32 cellular contexts compared by ENCODE assay signal in the genomic region with DNA sequence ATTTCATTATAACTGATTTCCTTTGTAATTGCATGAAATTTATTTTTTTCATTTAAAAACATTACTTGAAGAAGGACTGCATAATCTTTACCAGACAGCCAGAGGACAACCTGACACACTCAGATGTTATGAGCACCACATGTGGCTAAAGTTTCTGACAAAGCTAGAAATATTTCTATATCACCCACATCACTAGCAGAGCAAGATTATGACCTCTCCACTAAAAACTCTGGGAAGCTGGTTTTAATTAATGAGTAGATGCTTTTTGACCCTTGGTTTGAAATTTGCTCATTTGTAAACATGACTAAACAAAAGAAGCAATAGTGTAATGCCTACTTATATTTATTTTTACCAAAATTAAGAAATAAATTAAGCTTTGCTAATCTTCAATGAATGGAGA.
"Had no signal": no experiment of that assay in that cellular context is flagged by ENCODE, and none has a peak within 500 bp of the region (broad histone marks: within the 10 kb centered on the region; RNA-seq: fewer than 3 reads in every experiment).

No MANE protein-coding gene starts in this region.

- ATAC-seq: activated CD4-positive, CD25-positive, alpha-beta regulatory T cell treated with anti-CD3 and anti-CD28 coated beads, Interleukin-2, amount 50 U/mL, for 24 hours; activated naive CD8-positive, alpha-beta T cell treated with anti-CD3 and anti-CD28 coated beads, Interleukin-2, amount 50 U/mL, for 24 hours; effector memory CD8-positive, alpha-beta T cell; gastrocnemius medialis; left cardiac atrium; left ventricle myocardium superior; mucosa of descending colon; right lobe of liver; stimulated activated effector memory CD8-positive, alpha-beta T cell treated with anti-CD3 and anti-CD28 coated beads, Interleukin-12 subunit alpha, Interleukin-12 subunit beta, amount 100 ng/mL, for 72 hours; T-helper 17 cell had no signal

- H3K4me3 ChIP-seq: cardiac muscle cell, coronary artery, gastrocnemius medialis, mucosa of descending colon, ovary, right lobe of liver, thoracic aorta, uterus had no signal

- H3K9me3 Mint-ChIP-seq: nephron had no signal

- H3K27me3 Mint-ChIP-seq: activated naive CD8-positive, alpha-beta T cell treated with anti-CD3 and anti-CD28 coated beads, Interleukin-2, amount 50 U/mL, for 24 hours; brain; effector memory CD8-positive, alpha-beta T cell; progenitor cell of endocrine pancreas; stimulated activated naive CD8-positive, alpha-beta T cell treated with anti-CD3 and anti-CD28 coated beads, Interleukin-15, Interleukin-2, amounts not matched to agents 100 ng/mL and 50 ng/mL, for 24 hours; T-helper 17 cell had no signal

- DNase-seq: activated CD4-positive, alpha-beta T cell treated with anti-CD3 and anti-CD28 coated beads for 48 hours; activated CD4-positive, alpha-beta T cell treated with anti-CD3 and anti-CD28 coated beads, Interleukin-2, amount 50 U/mL, for 48 hours; activated CD8-positive, alpha-beta memory T cell treated with anti-CD3 and anti-CD28 coated beads for 24 hours; activated effector memory CD4-positive, alpha-beta T cell treated with anti-CD3 and anti-CD28 coated beads, Interleukin-2, amount 50 U/mL, for 16 hours; activated naive CD4-positive, alpha-beta T cell treated with anti-CD3 and anti-CD28 coated beads, Interleukin-2, amount 50 U/mL, for 16 hours; activated naive CD8-positive, alpha-beta T cell treated with anti-CD3 and anti-CD28 coated beads, Interleukin-2, amount 50 U/mL, for 24 hours; anterior cingulate cortex; cerebellar nuclear complex; effector memory CD8-positive, alpha-beta T cell; gastrocnemius medialis; hippocampal formation; left cardiac atrium; left ventricle myocardium superior; mucosa of descending colon; ovary; right lobe of liver; stimulated activated CD4-positive, alpha-beta T cell treated with anti-CD3 and anti-CD28 coated beads, Interleukin-4, amount 100 ng/mL, for 1 hour; SW 1271; T-helper 17 cell; T1000; trophoblast cell; uterus; WERI-Rb-1 had no signal

- H3K4me1 Mint-ChIP-seq: activated naive CD8-positive, alpha-beta T cell treated with anti-CD3 and anti-CD28 coated beads, Interleukin-2, amount 50 U/mL, for 24 hours; nephron; stimulated activated effector memory CD8-positive, alpha-beta T cell treated with anti-CD3 and anti-CD28 coated beads, Interleukin-12 subunit alpha, Interleukin-12 subunit beta, amount 100 ng/mL, for 72 hours; T-helper 17 cell had no signal

- H3K4me3 Mint-ChIP-seq: activated naive CD8-positive, alpha-beta T cell treated with anti-CD3 and anti-CD28 coated beads, Interleukin-2, amount 50 U/mL, for 24 hours; brain; effector memory CD8-positive, alpha-beta T cell; nephron; stimulated activated effector memory CD8-positive, alpha-beta T cell treated with anti-CD3 and anti-CD28 coated beads, Interleukin-12 subunit alpha, Interleukin-12 subunit beta, amount 100 ng/mL, for 72 hours; stimulated activated naive CD8-positive, alpha-beta T cell treated with anti-CD3 and anti-CD28 coated beads, Interleukin-15, Interleukin-2, amounts not matched to agents 100 ng/mL and 50 ng/mL, for 24 hours; T-helper 17 cell had no signal

- H3K27ac Mint-ChIP-seq: activated naive CD8-positive, alpha-beta T cell treated with anti-CD3 and anti-CD28 coated beads, Interleukin-2, amount 50 U/mL, for 24 hours; brain; effector memory CD8-positive, alpha-beta T cell; nephron; progenitor cell of endocrine pancreas; stimulated activated effector memory CD8-positive, alpha-beta T cell treated with anti-CD3 and anti-CD28 coated beads, Interleukin-12 subunit alpha, Interleukin-12 subunit beta, amount 100 ng/mL, for 72 hours; stimulated activated naive CD8-positive, alpha-beta T cell treated with anti-CD3 and anti-CD28 coated beads, Interleukin-15, Interleukin-2, amounts not matched to agents 100 ng/mL and 50 ng/mL, for 24 hours; T-helper 17 cell had no signal

- H3K36me3 ChIP-seq: cardiac muscle cell, gastrocnemius medialis, ovary, right lobe of liver, thoracic aorta, WERI-Rb-1 had no signal

- H3K27me3 ChIP-seq: cardiac muscle cell, gastrocnemius medialis, ovary, right lobe of liver, uterus had no signal

- H3K36me3 Mint-ChIP-seq: brain; stimulated activated effector memory CD8-positive, alpha-beta T cell treated with anti-CD3 and anti-CD28 coated beads, Interleukin-12 subunit alpha, Interleukin-12 subunit beta, amount 100 ng/mL, for 72 hours had no signal
